Comparison of ENCODE assay signal across 8 cellular contexts in the genomic region with DNA sequence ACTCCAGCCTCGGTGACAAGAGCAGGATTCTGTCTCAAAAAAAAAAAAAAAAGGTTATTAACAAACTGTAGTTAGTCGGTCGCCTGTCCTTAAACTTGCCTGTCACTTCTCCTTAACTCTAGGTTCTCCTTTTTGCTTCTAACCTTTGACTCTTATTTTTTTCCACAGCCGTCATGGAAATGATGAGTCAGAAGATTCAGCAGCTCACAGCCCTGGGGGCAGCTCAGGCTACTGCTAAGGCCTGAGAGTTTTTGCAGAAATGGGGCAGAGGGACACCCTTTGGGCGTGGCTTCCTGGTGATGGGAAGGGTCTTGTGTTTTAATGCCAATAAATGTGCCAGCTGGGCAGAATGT. TPM values are rescaled to one million over a fixed set of nuclear protein-coding genes. Genes with fewer than 3 reads are reported as not detected.
DNase-seq lines count a peak whose midpoint lies in the region; ATAC-seq, FAIRE-seq and TF ChIP-seq lines count a peak whose summit lies in the region.

No MANE protein-coding gene starts in this region.

- H3K27me3 ChIP-seq in DOHH2 (ENCODE audit: control insufficient read depth, low read length) (no peaks in the 10 kb centered on the region), right atrium auricular region (no peaks in the 10 kb centered on the region), small intestine (ENCODE audit: control insufficient read depth in 2 of 2, insufficient read depth in 2 of 2, low read length in 2 of 2) (no peaks in the 10 kb centered on the region)

- no peak overlapping the region for H3K27ac ChIP-seq in DOHH2 (ENCODE audit: low read depth, low read length)
- peak overlapping the region; percentile 71 to 74 for H3K27ac ChIP-seq in right atrium auricular region
- peak overlapping the region in 1 of 2 donors; percentile 47 for H3K27ac ChIP-seq in small intestine (ENCODE audit: low read depth in 1 of 2, low read length in 1 of 2)

- peak overlapping the region; percentile 80 for H3K4me2 ChIP-seq in DOHH2 (ENCODE audit: low read length)

- H4K20me1 ChIP-seq in DOHH2 (ENCODE audit: control insufficient read depth, insufficient read depth, low read depth, low read length), result no peaks in the 10 kb centered on the region

- H3K9me3 Mint-ChIP-seq in activated naive CD8-positive, alpha-beta T cell (ENCODE audit: low read depth), result no peaks in the 10 kb centered on the region

- FAIRE-seq in small intestine (lab: Jason Lieb, UNC), result no peak

- peaks cover 19% of the 10 kb centered on the region for H3K36me3 Mint-ChIP-seq in activated naive CD8-positive, alpha-beta T cell

- peak overlapping the region; percentile 96 for H3K27ac Mint-ChIP-seq in activated naive CD8-positive, alpha-beta T cell

- H3K4me3 ChIP-seq in DOHH2 (ENCODE audit: low read length) (peak overlapping the region; percentile 89), right atrium auricular region (peak overlapping the region in 1 of 2 donors; percentile 74), small intestine (ENCODE audit: low read depth in 1 of 2, low read length in 2 of 2) (peak overlapping the region in 1 of 2 donors; percentile 77)

- no peak for TF ChIP-seq POLR2A in GM18505 (IDR thresholded peaks at IDR 0.05; ENCODE audit: borderline replicate concordance, extremely low read depth, insufficient read depth, insufficient read length)

- ATAC-seq in GM18505 (IDR thresholded peaks at IDR 0.05; ENCODE audit: unreplicated experiment), result no peak
- ATAC-seq in GM18511 (IDR thresholded peaks at IDR 0.05; ENCODE audit: unreplicated experiment), result no peak

- TF ChIP-seq CTCF in DOHH2 (IDR thresholded peaks at IDR 0.05; ENCODE audit: low read depth, low read length, poor library complexity, severe bottlenecking) (no peak), right atrium auricular region (IDR thresholded peaks at IDR 0.05) (no peak)

- H3K27me3 Mint-ChIP-seq in activated naive CD8-positive, alpha-beta T cell, result no peaks in the 10 kb centered on the region

- peaks cover 14% of the 10 kb centered on the region for H3F3A ChIP-seq in DOHH2 (ENCODE audit: control insufficient read depth, insufficient read depth)

- peaks cover 69% of the 10 kb centered on the region for H3K36me3 ChIP-seq in DOHH2 (ENCODE audit: control insufficient read depth, low read length)
- H3K36me3 ChIP-seq in right atrium auricular region, result peaks cover 13% of the 10 kb centered on the region
- H3K36me3 ChIP-seq in small intestine (ENCODE audit: control insufficient read depth in 2 of 2, insufficient read depth in 2 of 2, low read length in 2 of 2), result peaks cover 0 to 2% of the 10 kb centered on the region in 2 donors

- 29 to 44% (median 38%) methylated on average over 5 of the region's 5 CpGs for WGBS in small intestine, 3 donors

- no peaks in the 10 kb centered on the region for H3K9me2 ChIP-seq in DOHH2 (replicated peaks; ENCODE audit: control insufficient read depth, low read length)

- H3K4me1 ChIP-seq in DOHH2 (ENCODE audit: control insufficient read depth, low read length) (peaks cover 42% of the 10 kb centered on the region), right atrium auricular region (peaks cover 0 to 55% of the 10 kb centered on the region in 2 donors), small intestine (ENCODE audit: control insufficient read depth in 2 of 2, insufficient read depth in 1 of 2, low read depth in 1 of 2, low read length in 1 of 2) (peaks cover 2 to 10% of the 10 kb centered on the region in 2 donors)

- peaks cover 53% of the 10 kb centered on the region for H3K79me2 ChIP-seq in DOHH2 (ENCODE audit: control insufficient read depth, low read length)

- H3K4me3 Mint-ChIP-seq in activated naive CD8-positive, alpha-beta T cell, result peak overlapping the region; percentile 100

- peaks cover 74% of the 10 kb centered on the region for H3K4me1 Mint-ChIP-seq in activated naive CD8-positive, alpha-beta T cell (ENCODE audit: low read depth)

- DNase-seq in NOMO-1 treated with DMSO at 0.1 percent for 48 hours (lab: John Stamatoyannopoulos, UW; ENCODE audit: unreplicated experiment), result peak; percentile 99
- DNase-seq in right atrium auricular region (ENCODE audit: low spot score), result no peak
- DNase-seq in small intestine, result peak; percentile 44
- DNase-seq in NCI-H345 (lab: John Stamatoyannopoulos, UW), result no peak

- H3K9me3 ChIP-seq in DOHH2 (ENCODE audit: control insufficient read depth, insufficient read depth, low read length), result no peaks in the 10 kb centered on the region
- H3K9me3 ChIP-seq in right atrium auricular region, result no peaks in the 10 kb centered on the region
- H3K9me3 ChIP-seq in small intestine (ENCODE audit: control insufficient read depth, low read depth), result no peaks in the 10 kb centered on the region

RNA-seq across cellular contexts. Expression of gene MYG1, which starts 0.4 kb away (rescaled TPM):
- total RNA-seq in right atrium auricular region, result 10 to 100 TPM; 26.9 to 28.3 TPM
- 10 to 100 TPM; 64.9 to 87.0 (median 68.9) TPM for polyA plus RNA-seq in small intestine

RNA-seq across cellular contexts. Expression of gene PFDN5, which starts 3.7 kb away (rescaled TPM):
- total RNA-seq in right atrium auricular region, result 100 to 1,000 TPM; 416 to 549 TPM
- polyA plus RNA-seq in small intestine, result 1,000 to 10,000 TPM in 1 of 3 donors, 100 to 1,000 TPM in 2; 774 to 1,223 (median 815) TPM

RNA-seq across cellular contexts. Expression of gene AAAS, which starts 22.3 kb away (rescaled TPM):
- total RNA-seq in right atrium auricular region, result 10 to 100 TPM; 30.4 to 30.8 TPM
- polyA plus RNA-seq in small intestine, result 10 to 100 TPM; 20.0 to 34.9 (median 32.5) TPM

RNA-seq across cellular contexts. Expression of gene ESPL1, which starts 31.0 kb away (rescaled TPM):
- under 1 TPM; 0.12 to 0.59 TPM for total RNA-seq in right atrium auricular region
- 10 to 100 TPM in 2 of 3 donors, 1 to 10 TPM in 1; 8.0 to 36.7 (median 14.3) TPM for polyA plus RNA-seq in small intestine

RNA-seq across cellular contexts. Expression of gene SP7, which starts 37.1 kb away (rescaled TPM):
- not detected for total RNA-seq in right atrium auricular region
- polyA plus RNA-seq in small intestine, result not detected

Comparison
In these comparisons a context has a peak if more than half of its experiments do, and no peak if none do; other contexts are left out.
1. DNase-seq: peak in NOMO-1 treated with DMSO at 0.1 percent for 48 hours (single experiment) and small intestine (single experiment); none in right atrium auricular region (single experiment) and NCI-H345 (single experiment).